Comparison of ENCODE assay signal across 8 cellular contexts in genomic region chr3:106566277-106566676, GRCh38.
A peak's percentile ranks its signal among the peaks of the same experiment; 100 is the strongest.
DNase-seq lines count a peak whose midpoint lies in the region; ATAC-seq, FAIRE-seq and TF ChIP-seq lines count a peak whose summit lies in the region.
"Had no signal": no experiment of that assay in that cellular context is flagged by ENCODE, and none has a peak within 500 bp of the region (broad histone marks: within the 10 kb centered on the region; RNA-seq: fewer than 3 reads in every experiment).

No MANE protein-coding gene starts in this region.

- H3K4me1 ChIP-seq in small intestine (ENCODE audit: control insufficient read depth in 2 of 2, insufficient read depth in 1 of 2, low read depth in 1 of 2, low read length in 1 of 2): no peaks in the 10 kb centered on the region

- DNase-seq in kidney epithelial cell (ENCODE audit: low read depth): no peak
- no peak for DNase-seq in small intestine
- DNase-seq in NCI-H2227 treated with DMSO at 0.1 percent for 48 hours (lab: John Stamatoyannopoulos, UW): no peak
- DNase-seq in activated naive CD4-positive, alpha-beta T cell treated with anti-CD3 and anti-CD28 coated beads, Interleukin-2, amount 50 U/mL, for 16 hours: no peak
- DNase-seq: activated naive CD8-positive, alpha-beta T cell treated with anti-CD3 and anti-CD28 coated beads, Interleukin-2, amount 10 ng/mL, durations not matched to agents 7 days and 5 days had no signal

- 26 to 49% (median 26%) methylated on average over 4 of the region's 4 CpGs for WGBS in small intestine, 3 donors

- TF ChIP-seq CTCF in kidney epithelial cell (IDR thresholded peaks at IDR 0.05; ENCODE audit: insufficient read depth, low read length, poor library complexity, severe bottlenecking): peak; percentile 19

- FAIRE-seq in small intestine (lab: Jason Lieb, UNC): no peak

- H3K36me3 ChIP-seq in kidney epithelial cell (ENCODE audit: control insufficient read depth, insufficient read depth, low read length) (no peaks in the 10 kb centered on the region), small intestine (ENCODE audit: control insufficient read depth in 2 of 2, insufficient read depth in 2 of 2, low read length in 2 of 2) (no peaks in the 10 kb centered on the region)

- no peak overlapping the region for H3K4me3 ChIP-seq in kidney epithelial cell (ENCODE audit: low read depth, low read length)
- no peak overlapping the region for H3K4me3 ChIP-seq in small intestine (ENCODE audit: low read depth in 1 of 2, low read length in 2 of 2)

- H3K27me3 ChIP-seq in kidney epithelial cell (ENCODE audit: control insufficient read depth, insufficient read depth, low read length) (no peaks in the 10 kb centered on the region), small intestine (ENCODE audit: control insufficient read depth in 2 of 2, insufficient read depth in 2 of 2, low read length in 2 of 2) (no peaks in the 10 kb centered on the region)

- ATAC-seq in GM18519 (IDR thresholded peaks at IDR 0.05; ENCODE audit: low FRiP score, unreplicated experiment) (peak; percentile 73), GM21529 (IDR thresholded peaks at IDR 0.05; ENCODE audit: unreplicated experiment) (peak; percentile 96), HG03565 (IDR thresholded peaks at IDR 0.05; ENCODE audit: unreplicated experiment) (peak; percentile 91)

- H3K27ac ChIP-seq in small intestine (ENCODE audit: low read depth in 1 of 2, low read length in 1 of 2): no peak overlapping the region

- no peaks in the 10 kb centered on the region for H3K9me3 ChIP-seq in small intestine (ENCODE audit: control insufficient read depth, low read depth)
